ENCODE assay signal across 2 cellular contexts in genomic region chr20:57629441-57629840, GRCh38.
A peak's percentile ranks its signal among the peaks of the same experiment; 100 is the strongest.
TF ChIP-seq lines count a peak whose summit lies in the region.

No MANE protein-coding gene starts in this region.

TF ChIP-seq in K562, 482 proteins besides CTCF, POLR2A, EP300 and RAD21:
- peak; percentile 9 for TF ChIP-seq FOS (IDR thresholded peaks at IDR 0.05; ENCODE audit: extremely low read depth, insufficient read length)
- peak; percentile 46 for TF ChIP-seq NFYB (IDR thresholded peaks at IDR 0.05; ENCODE audit: extremely low read depth, insufficient read length)
TF ChIP-seq in K562: peak in this region for 2; not testable (repeated sequence) for 480.

TF ChIP-seq in HepG2, 621 proteins besides CTCF, POLR2A, EP300 and RAD21:
- TF ChIP-seq NFYB (CRISPR knock-in tag; IDR thresholded peaks at IDR 0.05) = 0 out of 2 replicates have a peak, but pooled peaks have one; percentile 21
